In the genomic region with DNA sequence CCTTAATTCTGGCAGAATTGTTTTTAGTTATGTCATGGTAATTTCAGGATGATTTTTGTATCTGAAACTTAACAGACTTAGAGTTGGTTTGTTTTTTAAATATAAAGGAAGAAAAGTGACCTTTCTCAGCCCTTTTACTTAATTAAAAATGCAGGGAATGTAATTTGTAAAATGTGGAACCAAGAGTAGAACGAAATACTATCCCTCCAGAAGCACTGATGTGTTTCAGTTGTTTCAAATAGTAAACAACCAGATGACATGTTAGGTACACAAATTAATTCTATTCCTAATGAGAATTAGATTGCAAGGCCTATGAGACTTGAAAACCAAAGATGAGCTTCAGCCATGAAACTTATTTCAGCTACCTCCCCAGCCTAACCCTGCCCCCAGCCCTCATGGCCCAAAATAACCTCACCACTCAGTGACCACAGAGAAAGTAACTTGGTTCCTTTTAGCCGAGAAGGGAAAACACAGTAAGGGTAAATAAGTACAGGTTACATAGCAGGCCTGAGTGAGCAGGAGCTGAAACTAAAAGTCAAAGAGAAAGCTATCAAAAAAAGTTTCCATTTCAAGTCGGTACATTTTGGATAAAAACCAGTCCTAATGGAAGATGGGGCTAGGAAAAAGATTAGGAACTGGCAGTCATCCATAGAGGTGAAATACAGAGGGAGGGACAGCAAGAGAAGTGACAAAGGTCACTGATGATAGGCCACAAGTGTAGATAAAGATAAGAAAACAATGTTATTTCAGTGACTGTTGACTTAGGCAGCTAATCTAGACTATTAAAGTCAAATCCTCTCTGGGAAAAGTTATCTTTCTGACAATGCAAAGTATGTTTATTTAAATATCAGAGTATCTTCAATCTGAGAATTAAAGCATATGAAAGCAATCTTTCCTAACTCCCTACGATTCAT, we compare ENCODE assay signal across 8 cellular contexts. TPM values are rescaled to one million over a fixed set of nuclear protein-coding genes. Genes with fewer than 3 reads are reported as not detected.
DNase-seq lines count a peak whose midpoint lies in the region; ATAC-seq lines count a peak whose summit lies in the region.

No MANE protein-coding gene starts in this region.

- intact Hi-C loops in left colon (cut with DNase I, micrococcal nuclease) = no loop called here

- peak; percentile 39 for DNase-seq in HuH-7 (ENCODE audit: low spot score)
- no peak for DNase-seq in left colon
- no peak for DNase-seq in NCI-H2171 (lab: John Stamatoyannopoulos, UW)
- no peak for DNase-seq in NCI-H1048 (lab: John Stamatoyannopoulos, UW)
- DNase-seq in AG08396 (ENCODE audit: low spot score) = no peak
- no peak for DNase-seq in DMS153 (lab: John Stamatoyannopoulos, UW)

- ATAC-seq in GM18502 (IDR thresholded peaks at IDR 0.05; ENCODE audit: poor library complexity, unreplicated experiment) (peak; percentile 100), GM21619 (IDR thresholded peaks at IDR 0.05; ENCODE audit: unreplicated experiment) (peak; percentile 100), left colon (peak; percentile 96)

RNA-seq across cellular contexts. Expression of gene SENP8, which starts 23.2 kb away (rescaled TPM):
- total RNA-seq in left colon = 1 to 10 TPM; 2.7 to 3.1 TPM

RNA-seq across cellular contexts. Expression of gene MYO9A, which starts 23.5 kb away (rescaled TPM):
- 10 to 100 TPM; 43.1 to 45.6 TPM for total RNA-seq in left colon

RNA-seq across cellular contexts. Expression of gene GRAMD2A, which starts 56.2 kb away (rescaled TPM):
- 1 to 10 TPM; 1.0 to 6.3 TPM for total RNA-seq in left colon
